Comparison of ENCODE assay signal across 11 cellular contexts in the genomic region with DNA sequence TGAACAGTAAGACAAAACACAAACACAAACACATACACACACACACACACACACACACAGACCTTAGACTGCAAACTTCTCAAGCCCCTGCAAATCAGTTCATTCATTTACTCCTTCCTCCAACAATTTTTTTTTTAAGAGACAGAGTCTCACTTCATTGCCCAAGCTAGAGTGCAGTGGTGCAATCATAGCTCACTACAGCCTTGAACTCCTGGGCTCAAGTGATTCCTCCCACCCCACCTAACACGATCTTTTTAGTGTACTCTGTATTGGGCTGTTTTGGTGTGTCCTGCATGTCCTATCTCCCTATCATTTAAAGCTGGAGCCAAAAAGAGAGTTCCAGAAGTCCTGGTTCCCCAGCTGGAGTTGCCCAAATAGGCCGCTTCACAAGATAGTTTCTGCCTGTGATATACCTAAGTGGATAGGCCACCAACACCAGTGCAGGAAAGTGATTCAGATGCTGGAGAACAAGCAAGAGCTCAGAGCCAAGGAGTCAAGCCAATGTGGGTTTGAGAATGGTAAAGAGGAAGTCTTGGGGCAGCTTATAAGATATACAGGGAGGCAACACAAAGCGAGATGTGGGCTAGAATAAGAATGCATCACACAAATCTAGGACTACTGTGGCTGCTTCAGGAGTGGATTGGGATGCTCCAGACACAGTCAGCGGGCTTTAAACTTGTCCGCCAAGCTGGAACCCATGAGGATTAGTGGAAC.
DNase-seq lines count a peak whose midpoint lies in the region; ATAC-seq and TF ChIP-seq lines count a peak whose summit lies in the region.
"Had no signal": no experiment of that assay in that cellular context is flagged by ENCODE, and none has a peak within 500 bp of the region (broad histone marks: within the 10 kb centered on the region; RNA-seq: fewer than 3 reads in every experiment).

No MANE protein-coding gene starts in this region.

- no peak overlapping the region for H3K4me3 ChIP-seq in CD4-positive, alpha-beta memory T cell (ENCODE audit: low read length in 2 of 2)
- H3K4me3 ChIP-seq in trophoblast cell (ENCODE audit: low read depth, low read length) = no peak overlapping the region

- no peak overlapping the region for H3K14ac ChIP-seq in trophoblast cell (ENCODE audit: low read length)

- H3K4me1 ChIP-seq in CD4-positive, alpha-beta memory T cell (ENCODE audit: insufficient read depth, low read length) = no peaks in the 10 kb centered on the region
- H3K4me1 ChIP-seq in trophoblast cell (ENCODE audit: control insufficient read depth in 1 of 2, insufficient read depth in 2 of 2, low read length in 2 of 2) = no peaks in the 10 kb centered on the region

- no peaks in the 10 kb centered on the region for H3K9me3 Mint-ChIP-seq in activated naive CD4-positive, alpha-beta T cell treated with anti-CD3 and anti-CD28 coated beads for 36 hours
- H3K9me3 Mint-ChIP-seq in CD4-positive, alpha-beta memory T cell = no peaks in the 10 kb centered on the region
- H3K9me3 Mint-ChIP-seq: WTC11 had no signal

- H3K4me3 Mint-ChIP-seq in activated naive CD4-positive, alpha-beta T cell treated with anti-CD3 and anti-CD28 coated beads for 36 hours = no peak overlapping the region
- H3K4me3 Mint-ChIP-seq in CD4-positive, alpha-beta memory T cell = no peak overlapping the region
- H3K4me3 Mint-ChIP-seq: WTC11 had no signal

- no peak overlapping the region for H3K18ac ChIP-seq in trophoblast cell (ENCODE audit: low read length)

- no peaks in the 10 kb centered on the region for H3K36me3 Mint-ChIP-seq in activated naive CD4-positive, alpha-beta T cell treated with anti-CD3 and anti-CD28 coated beads for 36 hours (ENCODE audit: low read depth)
- H3K36me3 Mint-ChIP-seq in CD4-positive, alpha-beta memory T cell = no peaks in the 10 kb centered on the region
- H3K36me3 Mint-ChIP-seq: WTC11 had no signal

- H3K9me3 ChIP-seq in CD4-positive, alpha-beta memory T cell (ENCODE audit: control insufficient read depth in 1 of 2, low read length in 2 of 2) = no peaks in the 10 kb centered on the region
- no peaks in the 10 kb centered on the region for H3K9me3 ChIP-seq in trophoblast cell (ENCODE audit: insufficient read depth, low read depth, low read length)

- H4K91ac ChIP-seq in trophoblast cell (ENCODE audit: low read depth, low read length) = no peak overlapping the region

- H3K4me1 Mint-ChIP-seq in activated naive CD4-positive, alpha-beta T cell treated with anti-CD3 and anti-CD28 coated beads for 36 hours (ENCODE audit: low read depth) = no peaks in the 10 kb centered on the region
- H3K4me1 Mint-ChIP-seq in CD4-positive, alpha-beta memory T cell = no peaks in the 10 kb centered on the region

- H3K79me2 ChIP-seq in trophoblast cell (ENCODE audit: control insufficient read depth, insufficient read depth, low read length, poor library complexity) = no peaks in the 10 kb centered on the region

- H2AK5ac ChIP-seq in trophoblast cell (ENCODE audit: low read length) = no peak overlapping the region

- peaks cover 6% of the 10 kb centered on the region for H3K27me3 Mint-ChIP-seq in activated naive CD4-positive, alpha-beta T cell treated with anti-CD3 and anti-CD28 coated beads for 36 hours (ENCODE audit: low read depth)
- H3K27me3 Mint-ChIP-seq in CD4-positive, alpha-beta memory T cell = no peaks in the 10 kb centered on the region

- no peak overlapping the region for H2BK12ac ChIP-seq in trophoblast cell (ENCODE audit: low read length)

- peak; percentile 35 for DNase-seq in GM10248 (ENCODE audit: extremely low spot score)
- DNase-seq in GM20000 (ENCODE audit: low spot score) = peak; percentile 17
- DNase-seq in UCSD-AML1 (lab: John Stamatoyannopoulos, UW; ENCODE audit: unreplicated experiment) = peak; percentile 34
- no peak for DNase-seq in activated naive CD4-positive, alpha-beta T cell treated with anti-CD3 and anti-CD28 coated beads for 36 hours
- no peak for DNase-seq in NCI-H1417 treated with DMSO at 0.1 percent for 48 hours (lab: John Stamatoyannopoulos, UW)
- DNase-seq in CD4-positive, alpha-beta memory T cell = no peak
- DNase-seq in trophoblast cell = no peak
- DNase-seq: AML-193, left cardiac atrium had no signal

- WGBS in trophoblast cell (ENCODE audit: extremely low coverage, insufficient coverage, insufficient read length) = no CpG with 5 or more reads among the region's 5 CpGs

- CTCF ChIA-PET in GM10248 (lab: Yijun Ruan, JAX) = interaction anchor here (0.6 to 4.1 kb wide), 13 partner anchors 9 to 186 kb away, joined by 3 to 17 read pairs (median 4); no protein-coding TSS in a partner anchor
- CTCF ChIA-PET in activated naive CD4-positive, alpha-beta T cell treated with anti-CD3 and anti-CD28 coated beads for 36 hours (lab: Charles Lee) = no interaction called here
- CTCF ChIA-PET in CD4-positive, alpha-beta memory T cell (lab: Charles Lee; ENCODE audit: partially characterized antibody) = no interaction called here

- H3K27me3 ChIP-seq in CD4-positive, alpha-beta memory T cell (ENCODE audit: insufficient read depth, low read length) = no peaks in the 10 kb centered on the region
- H3K27me3 ChIP-seq in trophoblast cell (ENCODE audit: insufficient read depth, low read length) = no peaks in the 10 kb centered on the region

- no peak overlapping the region for H3K4ac ChIP-seq in trophoblast cell (ENCODE audit: low read depth, low read length)

- no peak overlapping the region for H4K12ac ChIP-seq in trophoblast cell (ENCODE audit: low read depth, low read length)

- H2BK5ac ChIP-seq in trophoblast cell (ENCODE audit: low read depth, low read length, poor library complexity) = no peak overlapping the region

- POLR2A ChIA-PET in GM10248 (lab: Yijun Ruan, JAX) = interaction anchor here (0.6 kb wide), 1 partner anchor 33 kb away, joined by 3 read pairs; no protein-coding TSS in a partner anchor
- POLR2A ChIA-PET in CD4-positive, alpha-beta memory T cell (lab: Charles Lee; ENCODE audit: partially characterized antibody) = interaction anchor here (1.3 kb wide), 1 partner anchor 19 kb away, joined by 3 read pairs; no protein-coding TSS in a partner anchor

- H3K9ac ChIP-seq in trophoblast cell (ENCODE audit: low read length) = no peak overlapping the region

- H3K23ac ChIP-seq in trophoblast cell (ENCODE audit: low read length) = no peak overlapping the region

- H2BK120ac ChIP-seq in trophoblast cell (ENCODE audit: insufficient read depth, low read length, poor library complexity) = no peak overlapping the region

- no peak overlapping the region for H4K8ac ChIP-seq in trophoblast cell (ENCODE audit: low read depth, low read length)

- H3K36me3 ChIP-seq in CD4-positive, alpha-beta memory T cell (ENCODE audit: insufficient read depth, low read length) = no peaks in the 10 kb centered on the region
- no peaks in the 10 kb centered on the region for H3K36me3 ChIP-seq in trophoblast cell (ENCODE audit: control insufficient read depth in 1 of 2, insufficient read depth in 2 of 2, low read length in 2 of 2)

- intact Hi-C loops in activated naive CD4-positive, alpha-beta T cell treated with anti-CD3 and anti-CD28 coated beads for 36 hours (cut with micrococcal nuclease) = no loop called here
- intact Hi-C loops in CD4-positive, alpha-beta memory T cell (cut with micrococcal nuclease) = no loop called here

- H3K4me2 ChIP-seq in trophoblast cell (ENCODE audit: low read length) = no peak overlapping the region

- no peaks in the 10 kb centered on the region for H3K79me1 ChIP-seq in trophoblast cell (ENCODE audit: low read length)

- no peak overlapping the region for H3K27ac Mint-ChIP-seq in activated naive CD4-positive, alpha-beta T cell treated with anti-CD3 and anti-CD28 coated beads for 36 hours
- H3K27ac Mint-ChIP-seq in CD4-positive, alpha-beta memory T cell = no peak overlapping the region
- H3K27ac Mint-ChIP-seq: WTC11 had no signal

- H3K27ac ChIP-seq in CD4-positive, alpha-beta memory T cell (ENCODE audit: low read depth, low read length) = no peak overlapping the region
- H3K27ac ChIP-seq in trophoblast cell (ENCODE audit: low read depth, low read length) = no peak overlapping the region

- no peak overlapping the region for H2AFZ ChIP-seq in trophoblast cell (ENCODE audit: insufficient read depth, low read length, poor library complexity)

- ATAC-seq in HG03060 (IDR thresholded peaks at IDR 0.05; ENCODE audit: low read depth, unreplicated experiment) = peak; percentile 14

- TF ChIP-seq CTCF in GM10248 (IDR thresholded peaks at IDR 0.05; ENCODE audit: control extremely low read depth, extremely low read depth, low read depth, missing control alignments) (no peak), GM20000 (IDR thresholded peaks at IDR 0.05; ENCODE audit: extremely low read depth, missing control alignments) (no peak)

Comparison
In these comparisons a context has a peak if more than half of its experiments do, and no peak if none do; other contexts are left out.
1. DNase-seq: peak in GM10248 (single experiment), GM20000 (single experiment) and UCSD-AML1 (single experiment); none in activated naive CD4-positive, alpha-beta T cell treated with anti-CD3 and anti-CD28 coated beads for 36 hours (single experiment), NCI-H1417 treated with DMSO at 0.1 percent for 48 hours (single experiment), CD4-positive, alpha-beta memory T cell (0 of 5) and trophoblast cell (0 of 2).